In genomic region chr2:45123521-45124191, GRCh38 we compare ENCODE assay signal across 16 cellular contexts.
DNase-seq lines count a peak whose midpoint lies in the region; ATAC-seq, FAIRE-seq and TF ChIP-seq lines count a peak whose summit lies in the region.
"Had no signal": no experiment of that assay in that cellular context is flagged by ENCODE, and none has a peak within 500 bp of the region (broad histone marks: within the 10 kb centered on the region; RNA-seq: fewer than 3 reads in every experiment).

No MANE protein-coding gene starts in this region.

- H3K4me1 Mint-ChIP-seq in Calu3 (ENCODE audit: low read depth, unreplicated experiment) = peaks cover 48% of the 10 kb centered on the region
- H3K4me1 Mint-ChIP-seq: B cell, GM23338 had no signal

- no peak for ATAC-seq in HG02588 (IDR thresholded peaks at IDR 0.05; ENCODE audit: unreplicated experiment)
- ATAC-seq: CD8-positive, alpha-beta T cell; GM23338 had no signal

- H3K27me3 Mint-ChIP-seq in Calu3 (ENCODE audit: unreplicated experiment) = no peaks in the 10 kb centered on the region
- H3K27me3 Mint-ChIP-seq: B cell had no signal

- H3K9me3 Mint-ChIP-seq in Calu3 (ENCODE audit: low read depth, unreplicated experiment) = no peaks in the 10 kb centered on the region
- H3K9me3 Mint-ChIP-seq: CD8-positive, alpha-beta T cell; GM23338; HFFc6 had no signal

- peak overlapping the region; percentile 55 for H3K27ac Mint-ChIP-seq in Calu3 (ENCODE audit: unreplicated experiment)
- H3K27ac Mint-ChIP-seq: B cell; CD8-positive, alpha-beta T cell; GM23338; HFFc6 had no signal

- peaks cover 7% of the 10 kb centered on the region for H3K36me3 Mint-ChIP-seq in Calu3 (ENCODE audit: insufficient read depth, unreplicated experiment)
- H3K36me3 Mint-ChIP-seq: CD8-positive, alpha-beta T cell had no signal

- BruUV-seq in Calu3 (replicated peaks; lab: Mats Ljungman, UMichigan) = no TSS peak

- intact Hi-C loops in Calu3 (cut with micrococcal nuclease; ENCODE audit: unreplicated experiment) = loop anchor here (5.0 kb wide), 1 partner anchor 49 kb away; no protein-coding TSS in a partner anchor

- TF ChIP-seq CTCF in Calu3 (IDR thresholded peaks at IDR 0.05; ENCODE audit: unreplicated experiment) (no peak), epithelial cell of esophagus (IDR thresholded peaks at IDR 0.05; ENCODE audit: insufficient read depth, low read depth, low read length, missing control alignments) (no peak)

- DNase-seq in Calu3 = no peak
- peak; percentile 31 for DNase-seq in RCC 7860 (ENCODE audit: low spot score)
- DNase-seq in epithelial cell of esophagus (ENCODE audit: low read depth) = peak; percentile 12
- DNase-seq in hepatic stellate cell (ENCODE audit: low spot score) = no peak
- DNase-seq in NCI-H1417 treated with DMSO at 0.1 percent for 48 hours (lab: John Stamatoyannopoulos, UW) = no peak
- DNase-seq: CD8-positive, alpha-beta T cell; HCEC 1CT; HFFc6 had no signal

- CTCF ChIA-PET in Calu3 (lab: Charles Lee) = interaction anchor here (0.7 kb wide), 1 partner anchor 142 kb away, joined by 3 read pairs; no protein-coding TSS in a partner anchor

- H3K4me3 Mint-ChIP-seq in Calu3 (ENCODE audit: low read depth, unreplicated experiment) = no peak overlapping the region
- H3K4me3 Mint-ChIP-seq: B cell; CD8-positive, alpha-beta T cell; GM23338; HFFc6 had no signal

- no peak overlapping the region for H3K4me3 ChIP-seq in epithelial cell of esophagus (ENCODE audit: low read length)
- H3K4me3 ChIP-seq: BLaER1 treated with 17β-estradiol and CSF1 and Interleukin-3, amounts not matched to agents 10 nM and 100 nM; GM23338 had no signal

- no peak for FAIRE-seq in RCC 7860 (lab: Jason Lieb, UNC)
- FAIRE-seq: D721Med, G401.6, GM12891, H54 had no signal

Comparison
In these comparisons a context has a peak if more than half of its experiments do, and no peak if none do; other contexts are left out.
1. DNase-seq: peak in RCC 7860 (single experiment) and epithelial cell of esophagus (single experiment); none in Calu3 (single experiment), hepatic stellate cell (single experiment) and NCI-H1417 treated with DMSO at 0.1 percent for 48 hours (single experiment).